8 cellular contexts compared by ENCODE assay signal in the genomic region with DNA sequence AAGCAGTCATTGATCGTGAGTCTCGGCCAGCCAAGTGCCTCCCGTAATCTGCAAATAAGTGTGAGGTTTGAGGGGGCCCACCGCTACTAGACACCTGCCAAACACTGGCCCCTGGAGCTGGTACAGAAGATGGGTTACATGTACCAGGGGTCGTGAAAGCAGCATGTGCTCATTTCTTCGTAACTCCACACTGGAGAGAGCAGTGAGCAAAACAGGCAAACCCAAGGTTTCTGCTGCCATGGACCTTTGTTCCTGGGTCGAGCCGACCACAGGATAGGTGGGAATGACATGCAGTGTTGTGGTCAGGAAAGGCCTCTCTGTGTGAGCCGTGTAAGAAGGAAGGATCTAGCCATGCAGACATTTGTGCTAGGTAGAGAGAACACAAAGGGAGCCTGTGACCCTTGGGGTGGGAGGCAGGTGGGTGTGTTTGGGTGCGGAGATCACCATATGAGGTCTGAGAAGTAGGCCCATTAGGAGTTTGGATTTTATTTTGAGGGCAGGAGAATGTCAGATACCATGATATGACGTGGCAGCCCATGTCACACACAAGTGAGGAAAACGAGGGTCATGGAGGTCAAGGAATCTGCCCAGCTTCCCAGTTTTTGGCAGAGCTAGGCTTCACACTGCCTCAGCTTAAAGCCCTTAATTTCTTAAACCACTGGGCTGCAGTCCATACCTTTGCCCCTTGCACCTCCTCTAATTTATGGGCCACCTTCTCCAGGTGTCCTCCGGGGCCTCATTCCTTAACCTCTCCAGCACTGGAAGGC. TPM values are rescaled to one million over a fixed set of nuclear protein-coding genes. Genes with fewer than 3 reads are reported as not detected.
DNase-seq lines count a peak whose midpoint lies in the region; ATAC-seq, FAIRE-seq and TF ChIP-seq lines count a peak whose summit lies in the region.

No MANE protein-coding gene starts in this region.

- peaks cover 19% of the 10 kb centered on the region for H3K4me1 ChIP-seq in HUES64 (ENCODE audit: insufficient read depth, low read length)
- peaks cover 35% of the 10 kb centered on the region for H3K4me1 ChIP-seq in keratinocyte (ENCODE audit: control insufficient read depth, extremely low read depth, insufficient read depth, low read length)
- H3K4me1 ChIP-seq in stomach smooth muscle (ENCODE audit: control insufficient read depth, insufficient read depth, low read length) = peaks cover 31% of the 10 kb centered on the region

- peak overlapping the region; percentile 70 for H3K9ac ChIP-seq in HUES64 (ENCODE audit: low read depth, low read length)
- peak overlapping the region; percentile 83 for H3K9ac ChIP-seq in keratinocyte (ENCODE audit: control insufficient read depth, extremely low read depth, insufficient read depth, low read length)
- H3K9ac ChIP-seq in stomach smooth muscle (ENCODE audit: low read length in 2 of 2) = peak overlapping the region; percentile 81 to 84

- H3K4me2 ChIP-seq in keratinocyte (ENCODE audit: control insufficient read depth, extremely low read depth, insufficient read depth, low read depth, low read length) = peak overlapping the region; percentile 96

- H3K9me1 ChIP-seq in keratinocyte (ENCODE audit: control insufficient read depth, extremely low read depth, insufficient read depth, low read length) = no peaks in the 10 kb centered on the region

- H3K36me3 ChIP-seq in HUES64 (ENCODE audit: insufficient read depth, low read length) (peaks cover 34% of the 10 kb centered on the region), keratinocyte (ENCODE audit: control insufficient read depth in 2 of 2, extremely low read depth in 1 of 2, insufficient read depth in 2 of 2, low read length in 2 of 2) (peaks cover 6 to 11% of the 10 kb centered on the region in 2 experiments), stomach smooth muscle (ENCODE audit: control insufficient read depth in 2 of 2, insufficient read depth in 2 of 2, low read length in 2 of 2) (peaks cover 11 to 13% of the 10 kb centered on the region in 2 donors)

- dilution Hi-C loops in keratinocyte (cut with MboI; ENCODE audit: extremely low pct_ligation_motif_present, low sequenced_read_pairs) = no loop called here

- H3K4me3 ChIP-seq in HUES64 (ENCODE audit: low read length) = peak overlapping the region; percentile 75
- H3K4me3 ChIP-seq in keratinocyte (ENCODE audit: control insufficient read depth in 2 of 3, extremely low read depth in 1 of 3, insufficient read depth in 2 of 3, low read depth in 1 of 3, low read length in 3 of 3) = peak overlapping the region; percentile 66 to 77 (median 67)
- H3K4me3 ChIP-seq in stomach smooth muscle (ENCODE audit: low read length in 2 of 2) = peak overlapping the region; percentile 90 to 94

- 36% methylated on average over 13 of the region's 13 CpGs for WGBS in HUES64

- peak overlapping the region; percentile 74 for H2AFZ ChIP-seq in keratinocyte (ENCODE audit: control insufficient read depth, low read length)

- H3K9me3 Mint-ChIP-seq in activated naive CD8-positive, alpha-beta T cell treated with anti-CD3 and anti-CD28 coated beads for 36 hours = no peaks in the 10 kb centered on the region

- H3K9me3 ChIP-seq in HUES64 (ENCODE audit: insufficient read depth, low read depth, low read length) = no peaks in the 10 kb centered on the region
- H3K9me3 ChIP-seq in keratinocyte (ENCODE audit: control insufficient read depth, low read depth, low read length) = no peaks in the 10 kb centered on the region
- H3K9me3 ChIP-seq in stomach smooth muscle (ENCODE audit: control insufficient read depth in 2 of 2, low read length in 2 of 2) = no peaks in the 10 kb centered on the region

- ATAC-seq in HG03280 (IDR thresholded peaks at IDR 0.05; ENCODE audit: unreplicated experiment) = no peak

- H3K27me3 Mint-ChIP-seq in activated naive CD8-positive, alpha-beta T cell treated with anti-CD3 and anti-CD28 coated beads for 36 hours = no peaks in the 10 kb centered on the region

- H3K27ac ChIP-seq in HUES64 (ENCODE audit: low read depth, low read length) (no peak overlapping the region), keratinocyte (ENCODE audit: control insufficient read depth, insufficient read depth, low read length) (peak overlapping the region; percentile 89), stomach smooth muscle (ENCODE audit: low read length) (peak overlapping the region; percentile 69)

- peaks cover 22% of the 10 kb centered on the region for H3K79me2 ChIP-seq in keratinocyte (ENCODE audit: control insufficient read depth, insufficient read depth, low read length)

- DNase-seq in NCI-H146 (lab: John Stamatoyannopoulos, UW) (peak; percentile 30), NCI-H146 treated with DMSO at 0.1 percent for 48 hours (lab: John Stamatoyannopoulos, UW; ENCODE audit: unreplicated experiment) (no peak), keratinocyte (ENCODE audit: low read depth, low spot score) (no peak), HuH-7 (ENCODE audit: low spot score) (no peak)
- peak; percentile 36 for DNase-seq in activated naive CD8-positive, alpha-beta T cell treated with anti-CD3 and anti-CD28 coated beads for 36 hours

- H3K27ac Mint-ChIP-seq in activated naive CD8-positive, alpha-beta T cell treated with anti-CD3 and anti-CD28 coated beads for 36 hours = peak overlapping the region; percentile 95

- no peak for TF ChIP-seq CTCF in keratinocyte (optimal IDR thresholded peaks at IDR 0.05 in 1 of 3, IDR thresholded peaks at IDR 0.05 in 1 of 3, conservative IDR thresholded peaks at IDR 0.05 in 1 of 3; ENCODE audit: extremely low read depth in 1 of 3, insufficient read depth in 2 of 3, low read length in 3 of 3)

- H3K27me3 ChIP-seq in HUES64 (ENCODE audit: insufficient read depth, low read length) (peaks cover 11% of the 10 kb centered on the region), keratinocyte (ENCODE audit: control insufficient read depth, extremely low read depth, insufficient read depth, low read length) (no peaks in the 10 kb centered on the region), stomach smooth muscle (ENCODE audit: control insufficient read depth in 1 of 2, insufficient read depth in 2 of 2, low read length in 2 of 2) (no peaks in the 10 kb centered on the region)

- H3K4me1 Mint-ChIP-seq in activated naive CD8-positive, alpha-beta T cell treated with anti-CD3 and anti-CD28 coated beads for 36 hours = peaks cover 30% of the 10 kb centered on the region

- H3K36me3 Mint-ChIP-seq in activated naive CD8-positive, alpha-beta T cell treated with anti-CD3 and anti-CD28 coated beads for 36 hours = peaks cover 36% of the 10 kb centered on the region

- no peak for FAIRE-seq in keratinocyte (lab: Jason Lieb, UNC)

- H4K20me1 ChIP-seq in keratinocyte (ENCODE audit: control insufficient read depth, extremely low read depth, insufficient read depth, low read length) = no peaks in the 10 kb centered on the region

- peak overlapping the region; percentile 95 for H3K4me3 Mint-ChIP-seq in activated naive CD8-positive, alpha-beta T cell treated with anti-CD3 and anti-CD28 coated beads for 36 hours

RNA-seq across cellular contexts. Expression of gene GTF3A, which starts 0.9 kb away (rescaled TPM):
- 104 TPM for polyA plus RNA-seq in HUES64 (2013, experiment 1 of 2)
- 114 TPM for polyA plus RNA-seq in HUES64 (2013, experiment 2 of 2)
- 100 to 1,000 TPM; 284 to 285 TPM for total RNA-seq in activated naive CD8-positive, alpha-beta T cell treated with anti-CD3 and anti-CD28 coated beads for 36 hours
- 41.5 to 97.8 TPM (median 95.5 TPM) in 3 replicates for polyA plus RNA-seq in keratinocyte
- polyA plus RNA-seq in keratinocyte (2011; ENCODE audit: low read depth) = 138 TPM
- 72.7 and 138 TPM in 2 replicates for polyA plus RNA-seq in keratinocyte (2011; cell fraction: cytosol; rRNA removed)
- 16.5 and 23.1 TPM in 2 replicates for polyA plus RNA-seq in keratinocyte (2011; cell fraction: nucleus; rRNA removed)
- polyA plus RNA-seq in keratinocyte (2012; ENCODE audit: low replicate concordance) = 58.6 and 74.2 TPM in 2 replicates
- 22.1 to 48.6 TPM (median 36.3 TPM) in 3 replicates for polyA minus RNA-seq in keratinocyte
- polyA minus RNA-seq in keratinocyte (2011; cell fraction: cytosol; rRNA and poly(A)+ RNA removed) = 57.7 TPM
- 4.9 and 11.0 TPM in 2 replicates for polyA minus RNA-seq in keratinocyte (2011; cell fraction: nucleus; rRNA and poly(A)+ RNA removed)

RNA-seq across cellular contexts. Expression of gene MTIF3, which starts 25.0 kb away (rescaled TPM):
- polyA plus RNA-seq in HUES64 (2013, experiment 1 of 2) = 41.0 TPM
- 59.0 TPM for polyA plus RNA-seq in HUES64 (2013, experiment 2 of 2)
- total RNA-seq in activated naive CD8-positive, alpha-beta T cell treated with anti-CD3 and anti-CD28 coated beads for 36 hours = 10 to 100 TPM; 28.7 to 30.4 TPM
- polyA plus RNA-seq in keratinocyte = 41.4 to 58.0 TPM (median 56.1 TPM) in 3 replicates
- polyA plus RNA-seq in keratinocyte (2011; ENCODE audit: low read depth) = 57.9 TPM
- 65.4 and 96.7 TPM in 2 replicates for polyA plus RNA-seq in keratinocyte (2011; cell fraction: cytosol; rRNA removed)
- 48.4 and 56.7 TPM in 2 replicates for polyA plus RNA-seq in keratinocyte (2011; cell fraction: nucleus; rRNA removed)
- 35.8 and 46.3 TPM in 2 replicates for polyA plus RNA-seq in keratinocyte (2012; ENCODE audit: low replicate concordance)
- 5.3 to 24.9 TPM (median 16.5 TPM) in 3 replicates for polyA minus RNA-seq in keratinocyte
- 9.2 TPM for polyA minus RNA-seq in keratinocyte (2011; cell fraction: cytosol; rRNA and poly(A)+ RNA removed)
- 5.4 and 11.7 TPM in 2 replicates for polyA minus RNA-seq in keratinocyte (2011; cell fraction: nucleus; rRNA and poly(A)+ RNA removed)

Comparison
In these comparisons a context has a peak if more than half of its experiments do, and no peak if none do; other contexts are left out.
1. DNase-seq: peak in NCI-H146 (single experiment) and activated naive CD8-positive, alpha-beta T cell treated with anti-CD3 and anti-CD28 coated beads for 36 hours (single experiment); none in NCI-H146 treated with DMSO at 0.1 percent for 48 hours (single experiment), keratinocyte (single experiment) and HuH-7 (single experiment).
2. Peak in every context shown above with its lines, with median percentiles within 50 percentile points of each other: H3K4me3 ChIP-seq and H3K9ac ChIP-seq.